ENCODE assay signal across 1 cellular context in genomic region chr11:134224710-134225662, GRCh38.
TF ChIP-seq lines count a peak whose summit lies in the region.

No MANE protein-coding gene starts in this region.

TF ChIP-seq in IMR-90, 13 proteins besides CTCF, POLR2A, EP300 and RAD21:
- no peak for TF ChIP-seq RCOR1 (IDR thresholded peaks at IDR 0.05; ENCODE audit: insufficient replicate concordance, low read length)
- TF ChIP-seq MXI1 (IDR thresholded peaks at IDR 0.05; ENCODE audit: borderline replicate concordance, low read depth, low read length) = peak; percentile 54; the same call in 1 of the 2 replicates
